Comparison of ENCODE assay signal across 12 cellular contexts in the genomic region with DNA sequence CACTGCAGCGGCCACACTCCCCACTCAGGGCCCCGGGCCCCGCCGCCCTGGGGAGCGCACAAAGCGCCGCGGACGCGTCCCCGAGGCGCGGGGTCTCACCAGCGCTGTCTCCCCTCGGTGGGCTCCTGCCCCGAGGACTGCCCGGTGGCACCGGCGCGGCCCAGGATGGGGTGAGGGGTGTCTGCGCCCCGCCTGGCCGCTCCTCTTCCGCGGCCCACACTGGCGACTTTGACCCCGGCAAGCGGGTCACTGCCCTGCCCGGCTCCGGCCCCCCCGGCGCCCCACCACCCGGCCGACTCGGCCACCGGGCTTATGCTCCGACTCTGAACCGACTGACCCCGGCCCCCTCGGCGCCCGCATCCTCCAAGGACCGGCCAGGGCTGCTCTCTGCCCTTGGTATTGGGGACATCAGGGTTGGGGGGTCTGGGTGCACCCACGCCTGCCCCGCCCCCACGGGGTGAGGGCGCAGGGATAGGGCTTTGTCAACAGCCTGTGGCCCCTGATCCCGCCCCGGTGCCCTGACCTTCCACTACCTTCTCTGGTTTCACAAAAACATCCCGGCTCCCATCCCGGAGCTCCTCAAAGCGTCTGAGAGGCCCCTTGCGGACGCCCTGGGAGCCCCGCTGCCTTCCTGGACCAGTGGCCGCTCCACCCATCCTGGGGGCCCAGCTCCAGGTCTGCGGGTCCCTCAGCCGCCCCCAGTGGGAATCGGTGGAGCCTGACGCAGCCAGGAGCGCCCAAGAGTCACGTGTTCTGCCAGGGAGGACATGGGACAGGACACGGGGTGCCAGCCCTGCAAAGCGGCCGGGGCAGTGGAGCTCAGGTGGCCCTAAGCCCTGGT. TPM values are rescaled to one million over a fixed set of nuclear protein-coding genes. Genes with fewer than 3 reads are reported as not detected.
DNase-seq lines count a peak whose midpoint lies in the region; FAIRE-seq and TF ChIP-seq lines count a peak whose summit lies in the region.
"Had no signal": no experiment of that assay in that cellular context is flagged by ENCODE, and none has a peak within 500 bp of the region (broad histone marks: within the 10 kb centered on the region; RNA-seq: fewer than 3 reads in every experiment).

No MANE protein-coding gene starts in this region.

- DNase-seq in endothelial cell of umbilical vein (ENCODE audit: low read depth, low spot score) (no peak), testis (no peak), NCI-H1930 (lab: John Stamatoyannopoulos, UW) (no peak)
- DNase-seq: activated CD4-positive, alpha-beta T cell treated with anti-CD3 and anti-CD28 coated beads, Interleukin-2, amount 10 ng/mL, durations not matched to agents 7 days and 5 days; erythroblast; retina; substantia nigra; T-cell had no signal

- CTCF ChIA-PET in endothelial cell of umbilical vein (lab: Charles Lee) = interaction anchor here (1.5 to 2.3 kb wide), 2 partner anchors 10 to 17 kb away, joined by 5 to 9 read pairs; no protein-coding TSS in a partner anchor

- H3K79me2 ChIP-seq in endothelial cell of umbilical vein (ENCODE audit: control insufficient read depth, insufficient read depth, low read length) (no peaks in the 10 kb centered on the region), parathyroid adenoma (no peaks in the 10 kb centered on the region)

- H3K9ac ChIP-seq in endothelial cell of umbilical vein (replicated peaks; ENCODE audit: extremely low read depth, insufficient read depth, low read length) (no peak overlapping the region), parathyroid adenoma (no peak overlapping the region)

- H3K4me3 ChIP-seq in endothelial cell of umbilical vein (replicated peaks in 1 of 3; ENCODE audit: insufficient read depth in 1 of 3, low read depth in 1 of 3, low read length in 3 of 3) (no peak overlapping the region), parathyroid adenoma (ENCODE audit: low read depth, low read length) (peak overlapping the region; percentile 79), testis (no peak overlapping the region)

- BruUV-seq in endothelial cell of umbilical vein (replicated peaks; lab: Mats Ljungman, UMichigan) = no TSS peak

- TF ChIP-seq RAD21 in Ishikawa (IDR thresholded peaks at IDR 0.05; ENCODE audit: low read depth) = no peak

- POLR2A ChIA-PET in endothelial cell of umbilical vein (lab: Charles Lee) = no interaction called here

- H3K4me2 ChIP-seq in endothelial cell of umbilical vein (ENCODE audit: insufficient read depth, low read length) (no peak overlapping the region), parathyroid adenoma (ENCODE audit: low read length) (peak overlapping the region; percentile 92)

- H3K9me1 ChIP-seq in endothelial cell of umbilical vein (replicated peaks; ENCODE audit: control insufficient read depth, extremely low read depth, insufficient read depth, low read length) = no peaks in the 10 kb centered on the region

- TF ChIP-seq CTCF in endothelial cell of umbilical vein (IDR thresholded peaks at IDR 0.05; ENCODE audit: extremely low read depth in 1 of 2, insufficient read depth in 1 of 2, low read depth in 1 of 2, low read length in 2 of 2) = no peak
- no peak for TF ChIP-seq CTCF in parathyroid adenoma (IDR thresholded peaks at IDR 0.05)
- no peak for TF ChIP-seq CTCF in testis (IDR thresholded peaks at IDR 0.05)

- TF ChIP-seq POLR2A in endothelial cell of umbilical vein (IDR thresholded peaks at IDR 0.05; ENCODE audit: low read depth, low read length) (no peak), testis (IDR thresholded peaks at IDR 0.05) (no peak)

- WGBS in testis, 2 donors = 4% methylated on average over 51 of the region's 65 CpGs; no CpG with 5 or more reads in 1 of the 2 donors

- dilution Hi-C loops in endothelial cell of umbilical vein (cut with MboI; ENCODE audit: extremely low pct_ligation_motif_present, low sequenced_read_pairs) = no loop called here

- H3K27me3 ChIP-seq in endothelial cell of umbilical vein (ENCODE audit: control insufficient read depth in 2 of 2, insufficient read depth in 2 of 2, low read length in 2 of 2) = peaks cover 25 to 36% of the 10 kb centered on the region in 2 experiments
- H3K27me3 ChIP-seq in parathyroid adenoma (ENCODE audit: control insufficient read depth, insufficient read depth, low read length) = no peaks in the 10 kb centered on the region
- no peaks in the 10 kb centered on the region for H3K27me3 ChIP-seq in testis

- H4K20me1 ChIP-seq in endothelial cell of umbilical vein (replicated peaks; ENCODE audit: control insufficient read depth, extremely low read depth, insufficient read depth, low read length) = no peaks in the 10 kb centered on the region

- no peaks in the 10 kb centered on the region for H3K4me1 ChIP-seq in endothelial cell of umbilical vein (ENCODE audit: control insufficient read depth, extremely low read depth, insufficient read depth, low read length)
- H3K4me1 ChIP-seq in parathyroid adenoma = no peaks in the 10 kb centered on the region
- H3K4me1 ChIP-seq in testis = no peaks in the 10 kb centered on the region

- FAIRE-seq in endothelial cell of umbilical vein (lab: Jason Lieb, UNC) = no peak

- no peaks in the 10 kb centered on the region for H3K9me3 ChIP-seq in endothelial cell of umbilical vein (replicated peaks; ENCODE audit: control insufficient read depth, insufficient read depth, low read length)
- H3K9me3 ChIP-seq in parathyroid adenoma (ENCODE audit: control insufficient read depth, low read length) = no peaks in the 10 kb centered on the region
- no peaks in the 10 kb centered on the region for H3K9me3 ChIP-seq in testis

- intact Hi-C loops in endothelial cell of umbilical vein (cut with micrococcal nuclease) (no loop called here), testis (cut with DNase I; ENCODE audit: low total_unique reads) (no loop called here)

- H2AFZ ChIP-seq in endothelial cell of umbilical vein (ENCODE audit: low read depth, low read length) (no peak overlapping the region), parathyroid adenoma (peak overlapping the region; percentile 78)

- no peak overlapping the region for H3K27ac ChIP-seq in endothelial cell of umbilical vein (ENCODE audit: insufficient read depth, low read depth, low read length)
- H3K27ac ChIP-seq in parathyroid adenoma = peak overlapping the region; percentile 37
- no peak overlapping the region for H3K27ac ChIP-seq in testis

- TF ChIP-seq EP300 in Ishikawa (IDR thresholded peaks at IDR 0.05; ENCODE audit: borderline replicate concordance) = no peak

- no peaks in the 10 kb centered on the region for H3K36me3 ChIP-seq in endothelial cell of umbilical vein (ENCODE audit: control insufficient read depth in 2 of 2, extremely low read depth in 1 of 2, insufficient read depth in 2 of 2, low read length in 2 of 2)
- no peaks in the 10 kb centered on the region for H3K36me3 ChIP-seq in parathyroid adenoma (ENCODE audit: control insufficient read depth, insufficient read depth, low read length)
- no peaks in the 10 kb centered on the region for H3K36me3 ChIP-seq in testis (ENCODE audit: low read depth, missing control alignments)

TF ChIP-seq in endothelial cell of umbilical vein, 7 proteins besides CTCF, POLR2A, EP300 and RAD21 (continues in another document):
- no peak for TF ChIP-seq JUN (IDR thresholded peaks at IDR 0.05; ENCODE audit: borderline replicate concordance, insufficient read depth, insufficient read length, low read depth)

RNA-seq across cellular contexts. Expression of a gene that starts 0.8 kb away (rescaled TPM):
- total RNA-seq in endothelial cell of umbilical vein = not detected in 2 replicates
- not detected in 2 replicates for polyA plus RNA-seq in endothelial cell of umbilical vein
- not detected in 2 replicates for polyA plus RNA-seq in endothelial cell of umbilical vein (2011; cell fraction: cytosol; rRNA removed)
- polyA plus RNA-seq in endothelial cell of umbilical vein (2011; cell fraction: nucleus; rRNA removed) = 0.15 and 0.16 TPM in 2 replicates
- polyA plus RNA-seq in endothelial cell of umbilical vein (2012) = not detected in 2 replicates
- polyA minus RNA-seq in endothelial cell of umbilical vein = not detected in 2 replicates
- not detected for polyA minus RNA-seq in endothelial cell of umbilical vein (2011; cell fraction: cytosol; rRNA and poly(A)+ RNA removed)
- not detected in 2 replicates for polyA minus RNA-seq in endothelial cell of umbilical vein (2011; cell fraction: nucleus; rRNA and poly(A)+ RNA removed)
- 1 to 10 TPM; 1.3 to 1.5 TPM for total RNA-seq in testis
- 0.88 TPM for polyA plus RNA-seq in testis (ENCODE audit: insufficient read depth, low read depth, low replicate concordance)
- total RNA-seq: activated CD4-positive, alpha-beta T cell treated with anti-CD3 and anti-CD28 coated beads, Interleukin-2, amount 10 ng/mL, durations not matched to agents 7 days and 5 days; activated T-helper 2 cell treated with anti-CD3 and anti-CD28 coated beads, Interferon-gamma antibody, Interleukin-2, Interleukin-4, amounts not matched to agents 10 μg/mL and 5 μg/mL and 100 μg/mL, durations not matched to agents 14 hours and 24 hours and 36 hours; mononuclear cell had no signal

RNA-seq across cellular contexts. Expression of a gene that starts 28.3 kb away (rescaled TPM):
- total RNA-seq in endothelial cell of umbilical vein (121 and 129 TPM in 2 replicates), testis (100 to 1,000 TPM; 160 to 181 TPM)
- polyA plus RNA-seq in endothelial cell of umbilical vein (205 and 281 TPM in 2 replicates), testis (ENCODE audit: insufficient read depth, low read depth, low replicate concordance) (206 TPM)
- 103 and 155 TPM in 2 replicates for polyA plus RNA-seq in endothelial cell of umbilical vein (2011; cell fraction: cytosol; rRNA removed)
- 72.8 and 85.4 TPM in 2 replicates for polyA plus RNA-seq in endothelial cell of umbilical vein (2011; cell fraction: nucleus; rRNA removed)
- 64.1 and 103 TPM in 2 replicates for polyA plus RNA-seq in endothelial cell of umbilical vein (2012)
- polyA minus RNA-seq in endothelial cell of umbilical vein = 25.0 and 30.4 TPM in 2 replicates
- polyA minus RNA-seq in endothelial cell of umbilical vein (2011; cell fraction: cytosol; rRNA and poly(A)+ RNA removed) = 3.6 TPM
- polyA minus RNA-seq in endothelial cell of umbilical vein (2011; cell fraction: nucleus; rRNA and poly(A)+ RNA removed) = 11.7 and 17.3 TPM in 2 replicates

RNA-seq across cellular contexts. Expression of a gene that starts 30.1 kb away (rescaled TPM):
- total RNA-seq in endothelial cell of umbilical vein (not detected in 2 replicates), testis (1 to 10 TPM; 1.6 to 1.9 TPM)
- polyA plus RNA-seq in endothelial cell of umbilical vein (not detected in 2 replicates), testis (ENCODE audit: insufficient read depth, low read depth, low replicate concordance) (7.5 TPM)
- not detected in 2 replicates for polyA plus RNA-seq in endothelial cell of umbilical vein (2011; cell fraction: cytosol; rRNA removed)
- polyA plus RNA-seq in endothelial cell of umbilical vein (2011; cell fraction: nucleus; rRNA removed) = 0.10 TPM in 1 of 2 replicates, not detected in the other
- not detected in 2 replicates for polyA plus RNA-seq in endothelial cell of umbilical vein (2012)
- polyA minus RNA-seq in endothelial cell of umbilical vein = not detected in 2 replicates
- not detected for polyA minus RNA-seq in endothelial cell of umbilical vein (2011; cell fraction: cytosol; rRNA and poly(A)+ RNA removed)
- polyA minus RNA-seq in endothelial cell of umbilical vein (2011; cell fraction: nucleus; rRNA and poly(A)+ RNA removed) = not detected in 2 replicates
- total RNA-seq: activated CD4-positive, alpha-beta T cell treated with anti-CD3 and anti-CD28 coated beads, Interleukin-2, amount 10 ng/mL, durations not matched to agents 7 days and 5 days; activated T-helper 2 cell treated with anti-CD3 and anti-CD28 coated beads, Interferon-gamma antibody, Interleukin-2, Interleukin-4, amounts not matched to agents 10 μg/mL and 5 μg/mL and 100 μg/mL, durations not matched to agents 14 hours and 24 hours and 36 hours; mononuclear cell; T-cell had no signal

RNA-seq across cellular contexts. Expression of a gene that starts 55.6 kb away (rescaled TPM):
- 872 and 988 TPM in 2 replicates for total RNA-seq in endothelial cell of umbilical vein
- polyA plus RNA-seq in endothelial cell of umbilical vein = 156 and 201 TPM in 2 replicates
- 267 and 311 TPM in 2 replicates for polyA plus RNA-seq in endothelial cell of umbilical vein (2011; cell fraction: cytosol; rRNA removed)
- 226 and 268 TPM in 2 replicates for polyA plus RNA-seq in endothelial cell of umbilical vein (2011; cell fraction: nucleus; rRNA removed)
- 1,187 and 1,248 TPM in 2 replicates for polyA plus RNA-seq in endothelial cell of umbilical vein (2012)
- polyA minus RNA-seq in endothelial cell of umbilical vein = 283 and 318 TPM in 2 replicates
- polyA minus RNA-seq in endothelial cell of umbilical vein (2011; cell fraction: cytosol; rRNA and poly(A)+ RNA removed) = 90.5 TPM
- 199 and 203 TPM in 2 replicates for polyA minus RNA-seq in endothelial cell of umbilical vein (2011; cell fraction: nucleus; rRNA and poly(A)+ RNA removed)
- 100 to 1,000 TPM; 205 to 230 TPM for total RNA-seq in testis
- 213 TPM for polyA plus RNA-seq in testis (ENCODE audit: insufficient read depth, low read depth, low replicate concordance)
